ENCODE assay signal across 1 cellular context in the genomic region with DNA sequence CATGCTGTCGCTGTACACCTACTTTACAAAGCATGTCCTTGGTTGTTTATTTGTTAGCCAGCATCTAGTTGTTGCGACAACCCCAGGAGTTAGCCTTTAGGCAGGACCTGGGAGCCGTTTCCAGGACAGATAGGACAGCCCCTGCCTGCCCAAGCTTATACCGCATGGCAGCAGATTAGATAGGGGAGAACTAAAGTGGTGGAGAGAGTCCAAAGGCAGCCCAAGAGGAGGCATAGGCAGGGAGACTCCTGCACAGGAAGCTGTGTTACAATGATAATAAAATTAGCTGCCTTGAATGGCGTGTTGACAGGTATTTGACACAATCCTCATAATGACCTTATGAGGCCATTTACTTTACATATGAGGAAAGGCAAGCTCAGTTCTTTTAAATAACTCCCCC.
TF ChIP-seq lines count a peak whose summit lies in the region.

No MANE protein-coding gene starts in this region.

TF ChIP-seq in K562, 482 proteins besides CTCF, POLR2A, EP300 and RAD21 (continued from another document and continues in another):
- TF ChIP-seq, protein P1, sequence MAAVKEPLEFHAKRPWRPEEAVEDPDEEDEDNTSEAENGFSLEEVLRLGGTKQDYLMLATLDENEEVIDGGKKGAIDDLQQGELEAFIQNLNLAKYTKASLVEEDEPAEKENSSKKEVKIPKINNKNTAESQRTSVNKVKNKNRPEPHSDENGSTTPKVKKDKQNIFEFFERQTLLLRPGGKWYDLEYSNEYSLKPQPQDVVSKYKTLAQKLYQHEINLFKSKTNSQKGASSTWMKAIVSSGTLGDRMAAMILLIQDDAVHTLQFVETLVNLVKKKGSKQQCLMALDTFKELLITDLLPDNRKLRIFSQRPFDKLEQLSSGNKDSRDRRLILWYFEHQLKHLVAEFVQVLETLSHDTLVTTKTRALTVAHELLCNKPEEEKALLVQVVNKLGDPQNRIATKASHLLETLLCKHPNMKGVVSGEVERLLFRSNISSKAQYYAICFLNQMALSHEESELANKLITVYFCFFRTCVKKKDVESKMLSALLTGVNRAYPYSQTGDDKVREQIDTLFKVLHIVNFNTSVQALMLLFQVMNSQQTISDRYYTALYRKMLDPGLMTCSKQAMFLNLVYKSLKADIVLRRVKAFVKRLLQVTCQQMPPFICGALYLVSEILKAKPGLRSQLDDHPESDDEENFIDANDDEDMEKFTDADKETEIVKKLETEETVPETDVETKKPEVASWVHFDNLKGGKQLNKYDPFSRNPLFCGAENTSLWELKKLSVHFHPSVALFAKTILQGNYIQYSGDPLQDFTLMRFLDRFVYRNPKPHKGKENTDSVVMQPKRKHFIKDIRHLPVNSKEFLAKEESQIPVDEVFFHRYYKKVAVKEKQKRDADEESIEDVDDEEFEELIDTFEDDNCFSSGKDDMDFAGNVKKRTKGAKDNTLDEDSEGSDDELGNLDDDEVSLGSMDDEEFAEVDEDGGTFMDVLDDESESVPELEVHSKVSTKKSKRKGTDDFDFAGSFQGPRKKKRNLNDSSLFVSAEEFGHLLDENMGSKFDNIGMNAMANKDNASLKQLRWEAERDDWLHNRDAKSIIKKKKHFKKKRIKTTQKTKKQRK (IDR thresholded peaks at IDR 0.05; ENCODE audit: borderline replicate concordance, low read depth, low read length): no peak
- TF ChIP-seq, protein P2, sequence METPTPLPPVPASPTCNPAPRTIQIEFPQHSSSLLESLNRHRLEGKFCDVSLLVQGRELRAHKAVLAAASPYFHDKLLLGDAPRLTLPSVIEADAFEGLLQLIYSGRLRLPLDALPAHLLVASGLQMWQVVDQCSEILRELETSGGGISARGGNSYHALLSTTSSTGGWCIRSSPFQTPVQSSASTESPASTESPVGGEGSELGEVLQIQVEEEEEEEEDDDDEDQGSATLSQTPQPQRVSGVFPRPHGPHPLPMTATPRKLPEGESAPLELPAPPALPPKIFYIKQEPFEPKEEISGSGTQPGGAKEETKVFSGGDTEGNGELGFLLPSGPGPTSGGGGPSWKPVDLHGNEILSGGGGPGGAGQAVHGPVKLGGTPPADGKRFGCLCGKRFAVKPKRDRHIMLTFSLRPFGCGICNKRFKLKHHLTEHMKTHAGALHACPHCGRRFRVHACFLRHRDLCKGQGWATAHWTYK (CRISPR knock-in tag; IDR thresholded peaks at IDR 0.05): no peak
- TF ChIP-seq MEIS2 (IDR thresholded peaks at IDR 0.05; ENCODE audit: partially characterized antibody): peak; percentile 94
- peak; percentile 35; the same call in 1 of the 2 replicates for TF ChIP-seq PBX2 (CRISPR knock-in tag; IDR thresholded peaks at IDR 0.05; ENCODE audit: low read depth)
- peak; percentile 90 for TF ChIP-seq PBX2 (tag; conservative IDR thresholded peaks at IDR 0.05; ENCODE audit: low read depth)
- 0 out of 2 replicates have a peak, but pooled peaks have one; percentile 15 for TF ChIP-seq ARID3A (IDR thresholded peaks at IDR 0.05; ENCODE audit: borderline replicate concordance, low read depth, low read length)
- TF ChIP-seq TEAD4 (IDR thresholded peaks at IDR 0.05; ENCODE audit: low read length): peak; percentile 70
- TF ChIP-seq TEAD4 (CRISPR knock-in tag; IDR thresholded peaks at IDR 0.05; ENCODE audit: borderline replicate concordance): no peak
- TF ChIP-seq KDM1A (IDR thresholded peaks at IDR 0.05): peak; percentile 56 to 59
- TF ChIP-seq NKRF (IDR thresholded peaks at IDR 0.05; ENCODE audit: borderline replicate concordance): no peak
- peak; percentile 76 for TF ChIP-seq CBFA2T2 (conservative IDR thresholded peaks at IDR 0.05)
- TF ChIP-seq, protein P3, sequence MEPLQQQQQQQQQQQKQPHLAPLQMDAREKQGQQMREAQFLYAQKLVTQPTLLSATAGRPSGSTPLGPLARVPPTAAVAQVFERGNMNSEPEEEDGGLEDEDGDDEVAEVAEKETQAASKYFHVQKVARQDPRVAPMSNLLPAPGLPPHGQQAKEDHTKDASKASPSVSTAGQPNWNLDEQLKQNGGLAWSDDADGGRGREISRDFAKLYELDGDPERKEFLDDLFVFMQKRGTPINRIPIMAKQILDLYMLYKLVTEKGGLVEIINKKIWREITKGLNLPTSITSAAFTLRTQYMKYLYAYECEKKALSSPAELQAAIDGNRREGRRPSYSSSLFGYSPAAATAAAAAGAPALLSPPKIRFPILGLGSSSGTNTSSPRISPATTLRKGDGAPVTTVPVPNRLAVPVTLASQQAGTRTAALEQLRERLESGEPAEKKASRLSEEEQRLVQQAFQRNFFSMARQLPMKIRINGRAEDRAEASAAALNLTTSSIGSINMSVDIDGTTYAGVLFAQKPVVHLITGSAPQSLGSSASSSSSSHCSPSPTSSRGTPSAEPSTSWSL (CRISPR knock-in tag; IDR thresholded peaks at IDR 0.05; ENCODE audit: borderline replicate concordance): no peak
- TF ChIP-seq PML (IDR thresholded peaks at IDR 0.05; ENCODE audit: low read length): 0 out of 2 replicates have a peak, but pooled peaks have one; percentile 18
- TF ChIP-seq ZNF24 (IDR thresholded peaks at IDR 0.05): no peak
- peak; percentile 12; the same call in 1 of the 2 replicates for TF ChIP-seq RFX1 (IDR thresholded peaks at IDR 0.05)
- TF ChIP-seq JUND (IDR thresholded peaks at IDR 0.05; ENCODE audit: borderline replicate concordance, low read depth, low read length): 0 out of 2 replicates have a peak, but pooled peaks have one; percentile 11
- TF ChIP-seq JUND (tag; IDR thresholded peaks at IDR 0.05; ENCODE audit: borderline replicate concordance, low read depth, low read length): no peak
- TF ChIP-seq ZC3H11A (IDR thresholded peaks at IDR 0.05; ENCODE audit: low read depth, low read length): no peak
- TF ChIP-seq, protein P4, sequence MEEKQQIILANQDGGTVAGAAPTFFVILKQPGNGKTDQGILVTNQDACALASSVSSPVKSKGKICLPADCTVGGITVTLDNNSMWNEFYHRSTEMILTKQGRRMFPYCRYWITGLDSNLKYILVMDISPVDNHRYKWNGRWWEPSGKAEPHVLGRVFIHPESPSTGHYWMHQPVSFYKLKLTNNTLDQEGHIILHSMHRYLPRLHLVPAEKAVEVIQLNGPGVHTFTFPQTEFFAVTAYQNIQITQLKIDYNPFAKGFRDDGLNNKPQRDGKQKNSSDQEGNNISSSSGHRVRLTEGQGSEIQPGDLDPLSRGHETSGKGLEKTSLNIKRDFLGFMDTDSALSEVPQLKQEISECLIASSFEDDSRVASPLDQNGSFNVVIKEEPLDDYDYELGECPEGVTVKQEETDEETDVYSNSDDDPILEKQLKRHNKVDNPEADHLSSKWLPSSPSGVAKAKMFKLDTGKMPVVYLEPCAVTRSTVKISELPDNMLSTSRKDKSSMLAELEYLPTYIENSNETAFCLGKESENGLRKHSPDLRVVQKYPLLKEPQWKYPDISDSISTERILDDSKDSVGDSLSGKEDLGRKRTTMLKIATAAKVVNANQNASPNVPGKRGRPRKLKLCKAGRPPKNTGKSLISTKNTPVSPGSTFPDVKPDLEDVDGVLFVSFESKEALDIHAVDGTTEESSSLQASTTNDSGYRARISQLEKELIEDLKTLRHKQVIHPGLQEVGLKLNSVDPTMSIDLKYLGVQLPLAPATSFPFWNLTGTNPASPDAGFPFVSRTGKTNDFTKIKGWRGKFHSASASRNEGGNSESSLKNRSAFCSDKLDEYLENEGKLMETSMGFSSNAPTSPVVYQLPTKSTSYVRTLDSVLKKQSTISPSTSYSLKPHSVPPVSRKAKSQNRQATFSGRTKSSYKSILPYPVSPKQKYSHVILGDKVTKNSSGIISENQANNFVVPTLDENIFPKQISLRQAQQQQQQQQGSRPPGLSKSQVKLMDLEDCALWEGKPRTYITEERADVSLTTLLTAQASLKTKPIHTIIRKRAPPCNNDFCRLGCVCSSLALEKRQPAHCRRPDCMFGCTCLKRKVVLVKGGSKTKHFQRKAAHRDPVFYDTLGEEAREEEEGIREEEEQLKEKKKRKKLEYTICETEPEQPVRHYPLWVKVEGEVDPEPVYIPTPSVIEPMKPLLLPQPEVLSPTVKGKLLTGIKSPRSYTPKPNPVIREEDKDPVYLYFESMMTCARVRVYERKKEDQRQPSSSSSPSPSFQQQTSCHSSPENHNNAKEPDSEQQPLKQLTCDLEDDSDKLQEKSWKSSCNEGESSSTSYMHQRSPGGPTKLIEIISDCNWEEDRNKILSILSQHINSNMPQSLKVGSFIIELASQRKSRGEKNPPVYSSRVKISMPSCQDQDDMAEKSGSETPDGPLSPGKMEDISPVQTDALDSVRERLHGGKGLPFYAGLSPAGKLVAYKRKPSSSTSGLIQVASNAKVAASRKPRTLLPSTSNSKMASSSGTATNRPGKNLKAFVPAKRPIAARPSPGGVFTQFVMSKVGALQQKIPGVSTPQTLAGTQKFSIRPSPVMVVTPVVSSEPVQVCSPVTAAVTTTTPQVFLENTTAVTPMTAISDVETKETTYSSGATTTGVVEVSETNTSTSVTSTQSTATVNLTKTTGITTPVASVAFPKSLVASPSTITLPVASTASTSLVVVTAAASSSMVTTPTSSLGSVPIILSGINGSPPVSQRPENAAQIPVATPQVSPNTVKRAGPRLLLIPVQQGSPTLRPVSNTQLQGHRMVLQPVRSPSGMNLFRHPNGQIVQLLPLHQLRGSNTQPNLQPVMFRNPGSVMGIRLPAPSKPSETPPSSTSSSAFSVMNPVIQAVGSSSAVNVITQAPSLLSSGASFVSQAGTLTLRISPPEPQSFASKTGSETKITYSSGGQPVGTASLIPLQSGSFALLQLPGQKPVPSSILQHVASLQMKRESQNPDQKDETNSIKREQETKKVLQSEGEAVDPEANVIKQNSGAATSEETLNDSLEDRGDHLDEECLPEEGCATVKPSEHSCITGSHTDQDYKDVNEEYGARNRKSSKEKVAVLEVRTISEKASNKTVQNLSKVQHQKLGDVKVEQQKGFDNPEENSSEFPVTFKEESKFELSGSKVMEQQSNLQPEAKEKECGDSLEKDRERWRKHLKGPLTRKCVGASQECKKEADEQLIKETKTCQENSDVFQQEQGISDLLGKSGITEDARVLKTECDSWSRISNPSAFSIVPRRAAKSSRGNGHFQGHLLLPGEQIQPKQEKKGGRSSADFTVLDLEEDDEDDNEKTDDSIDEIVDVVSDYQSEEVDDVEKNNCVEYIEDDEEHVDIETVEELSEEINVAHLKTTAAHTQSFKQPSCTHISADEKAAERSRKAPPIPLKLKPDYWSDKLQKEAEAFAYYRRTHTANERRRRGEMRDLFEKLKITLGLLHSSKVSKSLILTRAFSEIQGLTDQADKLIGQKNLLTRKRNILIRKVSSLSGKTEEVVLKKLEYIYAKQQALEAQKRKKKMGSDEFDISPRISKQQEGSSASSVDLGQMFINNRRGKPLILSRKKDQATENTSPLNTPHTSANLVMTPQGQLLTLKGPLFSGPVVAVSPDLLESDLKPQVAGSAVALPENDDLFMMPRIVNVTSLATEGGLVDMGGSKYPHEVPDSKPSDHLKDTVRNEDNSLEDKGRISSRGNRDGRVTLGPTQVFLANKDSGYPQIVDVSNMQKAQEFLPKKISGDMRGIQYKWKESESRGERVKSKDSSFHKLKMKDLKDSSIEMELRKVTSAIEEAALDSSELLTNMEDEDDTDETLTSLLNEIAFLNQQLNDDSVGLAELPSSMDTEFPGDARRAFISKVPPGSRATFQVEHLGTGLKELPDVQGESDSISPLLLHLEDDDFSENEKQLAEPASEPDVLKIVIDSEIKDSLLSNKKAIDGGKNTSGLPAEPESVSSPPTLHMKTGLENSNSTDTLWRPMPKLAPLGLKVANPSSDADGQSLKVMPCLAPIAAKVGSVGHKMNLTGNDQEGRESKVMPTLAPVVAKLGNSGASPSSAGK (IDR thresholded peaks at IDR 0.05): 0 out of 2 replicates have a peak, but pooled peaks have one; percentile 14
- TF ChIP-seq CEBPB (tag; IDR thresholded peaks at IDR 0.05): peak; percentile 62; the same call in 1 of the 2 replicates
- peak; percentile 45 for TF ChIP-seq STAT5A (IDR thresholded peaks at IDR 0.05; ENCODE audit: borderline replicate concordance, low read length)
- TF ChIP-seq SAFB2 (IDR thresholded peaks at IDR 0.05; ENCODE audit: borderline replicate concordance, low read depth, low read length, severe bottlenecking): no peak
- TF ChIP-seq POLR2AphosphoS5 (IDR thresholded peaks at IDR 0.05; ENCODE audit: control insufficient read depth, insufficient read depth, low read depth, low read length): peak; percentile 44; the same call in 1 of the 2 replicates
- TF ChIP-seq KAT7 (CRISPR knock-in tag; IDR thresholded peaks at IDR 0.05; ENCODE audit: borderline replicate concordance): no peak
- TF ChIP-seq ZFX (CRISPR knock-in tag; IDR thresholded peaks at IDR 0.05): no peak
- no peak for TF ChIP-seq NFE2 (IDR thresholded peaks at IDR 0.05; ENCODE audit: low read depth)
- peak; percentile 89 for TF ChIP-seq CBFA2T3 (IDR thresholded peaks at IDR 0.05)
